In genomic region chr2:108316881-108317258, GRCh38 we compare ENCODE assay signal across 25 cellular contexts. TPM values are rescaled to one million over a fixed set of nuclear protein-coding genes. Genes with fewer than 3 reads are reported as not detected.
DNase-seq lines count a peak whose midpoint lies in the region; ATAC-seq and TF ChIP-seq lines count a peak whose summit lies in the region.
"Had no signal": no experiment of that assay in that cellular context is flagged by ENCODE, and none has a peak within 500 bp of the region (broad histone marks: within the 10 kb centered on the region; RNA-seq: fewer than 3 reads in every experiment).

No MANE protein-coding gene starts in this region.

- no peaks in the 10 kb centered on the region for H3K36me3 ChIP-seq in Panc1 (ENCODE audit: control insufficient read depth, insufficient read depth, low read length)
- H3K36me3 ChIP-seq: gastrocnemius medialis, lower lobe of right lung, suprapubic skin had no signal

- no peak for ATAC-seq in Panc1
- no peak for ATAC-seq in esophagus mucosa
- ATAC-seq in natural killer cell, result no peak
- ATAC-seq: activated T-cell treated with anti-CD3 and anti-CD28 coated beads, Interleukin-2, amount 50 U/mL, for 4 hours; gastrocnemius medialis had no signal

- peak overlapping the region; percentile 9 for H3K27ac Mint-ChIP-seq in mesothelial cell of epicardium
- H3K27ac Mint-ChIP-seq in T-helper 2 cell treated with Interferon-gamma antibody and Interleukin-4, amounts not matched to agents 5 μg/mL and 100 μg/mL, for 36 hours, result no peak overlapping the region
- no peak overlapping the region for H3K27ac Mint-ChIP-seq in natural killer cell
- H3K27ac Mint-ChIP-seq: activated CD4-positive, alpha-beta T cell treated with anti-CD3 and anti-CD28 coated beads, Interleukin-2, amount 10 ng/mL, durations not matched to agents 7 days and 5 days had no signal

- in situ Hi-C loops in Panc1 (cut with HindIII; ENCODE audit: low pct_unique_long_range_greater_than_20kb, low sequenced_read_pairs), result no loop called here

- H3K9me3 Mint-ChIP-seq in mesothelial cell of epicardium, result no peaks in the 10 kb centered on the region
- no peaks in the 10 kb centered on the region for H3K9me3 Mint-ChIP-seq in T-helper 2 cell treated with Interferon-gamma antibody and Interleukin-4, amounts not matched to agents 5 μg/mL and 100 μg/mL, for 36 hours
- no peaks in the 10 kb centered on the region for H3K9me3 Mint-ChIP-seq in natural killer cell
- H3K9me3 Mint-ChIP-seq: activated CD4-positive, alpha-beta T cell treated with anti-CD3 and anti-CD28 coated beads, Interleukin-2, amount 10 ng/mL, durations not matched to agents 7 days and 5 days; activated T-cell treated with anti-CD3 and anti-CD28 coated beads, Interleukin-2, amount 50 U/mL, for 4 hours; neural crest cell had no signal

- H3K9me3 ChIP-seq in Panc1 (ENCODE audit: control insufficient read depth, insufficient read depth, low read depth, low read length), result no peaks in the 10 kb centered on the region
- H3K9me3 ChIP-seq: gastrocnemius medialis, lower lobe of right lung, suprapubic skin had no signal

- TF ChIP-seq CTCF in Panc1 (IDR thresholded peaks at IDR 0.05) (no peak), mesothelial cell of epicardium (IDR thresholded peaks at IDR 0.05; ENCODE audit: unreplicated experiment) (no peak), natural killer cell (IDR thresholded peaks at IDR 0.05) (no peak)

- POLR2A ChIA-PET in Panc1 (lab: Charles Lee), result no interaction called here

- H3K27me3 Mint-ChIP-seq in mesothelial cell of epicardium (ENCODE audit: low read depth) (peaks cover 45% of the 10 kb centered on the region), natural killer cell (ENCODE audit: low read depth in 2 of 2) (no peaks in the 10 kb centered on the region)
- no peaks in the 10 kb centered on the region for H3K27me3 Mint-ChIP-seq in T-helper 2 cell treated with Interferon-gamma antibody and Interleukin-4, amounts not matched to agents 5 μg/mL and 100 μg/mL, for 36 hours (ENCODE audit: low read depth)
- H3K27me3 Mint-ChIP-seq: activated CD4-positive, alpha-beta T cell treated with anti-CD3 and anti-CD28 coated beads, Interleukin-2, amount 10 ng/mL, durations not matched to agents 7 days and 5 days had no signal

- H3K4me3 ChIP-seq in Panc1 (ENCODE audit: low read depth in 2 of 2, low read length in 2 of 2), result no peak overlapping the region
- H3K4me3 ChIP-seq: gastrocnemius medialis, lower lobe of right lung, PC-9, suprapubic skin had no signal

- CTCF ChIA-PET in Panc1 (lab: Charles Lee), result no interaction called here

- no TSS peak for BruUV-seq in Panc1 (replicated peaks; lab: Mats Ljungman, UMichigan)

- DNase-seq in Panc1 (ENCODE audit: low read depth, low spot score) (no peak), fibroblast of gingiva (ENCODE audit: low read depth) (peak; percentile 19), mesothelial cell of epicardium (ENCODE audit: low spot score in 2 of 2, unreplicated experiment in 2 of 2) (no peak), iPS-NIHi7 (ENCODE audit: extremely low spot score) (no peak), natural killer cell (no peak)
- DNase-seq in T-helper 2 cell treated with Interferon-gamma antibody and Interleukin-4, amounts not matched to agents 5 μg/mL and 100 μg/mL, for 36 hours (ENCODE audit: low spot score), result no peak
- DNase-seq: activated CD4-positive, alpha-beta T cell treated with anti-CD3 and anti-CD28 coated beads, Interleukin-2, amount 10 ng/mL, durations not matched to agents 7 days and 5 days; activated gamma-delta T cell treated with Interleukin-2 at 50 U/mL for 16 hours; activated T-cell treated with anti-CD3 and anti-CD28 coated beads, Interleukin-2, amount 50 U/mL, for 4 hours; gastrocnemius medialis; lower lobe of right lung; NCI-H1105; NCI-H2029; NCI-H526; NK-92 treated with Interleukin-12 subunit alpha and Interleukin-12 subunit beta, amount 100 ng/mL, for 24 hours; PC-9; SHP77 treated with DMSO at 0.1 percent for 48 hours; stimulated activated CD4-positive, alpha-beta T cell treated with anti-CD3 and anti-CD28 coated beads, Interleukin-12 subunit alpha, Interleukin-12 subunit beta, amount 100 ng/mL, for 4 hours; stimulated activated CD4-positive, alpha-beta T cell treated with anti-CD3 and anti-CD28 coated beads, Interleukin-4, amount 100 ng/mL, for 1 hour had no signal

- intact Hi-C loops in Panc1 (cut with micrococcal nuclease; ENCODE audit: unreplicated experiment), result no loop called here
- intact Hi-C loops in natural killer cell (cut with micrococcal nuclease), result no loop called here

- H3K4me1 Mint-ChIP-seq in mesothelial cell of epicardium (peaks cover 35% of the 10 kb centered on the region), natural killer cell (no peaks in the 10 kb centered on the region)
- no peaks in the 10 kb centered on the region for H3K4me1 Mint-ChIP-seq in T-helper 2 cell treated with Interferon-gamma antibody and Interleukin-4, amounts not matched to agents 5 μg/mL and 100 μg/mL, for 36 hours (ENCODE audit: low read depth)
- H3K4me1 Mint-ChIP-seq: activated CD4-positive, alpha-beta T cell treated with anti-CD3 and anti-CD28 coated beads, Interleukin-2, amount 10 ng/mL, durations not matched to agents 7 days and 5 days had no signal

- H3K27ac ChIP-seq in Panc1 (ENCODE audit: low read length), result peak overlapping the region; percentile 59; the same call in 1 of the 2 replicates
- H3K27ac ChIP-seq: C4-2B, gastrocnemius medialis, HL-60, lower lobe of right lung, PC-9, suprapubic skin had no signal

- H3K36me3 Mint-ChIP-seq in mesothelial cell of epicardium (no peaks in the 10 kb centered on the region), natural killer cell (no peaks in the 10 kb centered on the region)
- no peaks in the 10 kb centered on the region for H3K36me3 Mint-ChIP-seq in T-helper 2 cell treated with Interferon-gamma antibody and Interleukin-4, amounts not matched to agents 5 μg/mL and 100 μg/mL, for 36 hours (ENCODE audit: low read depth)

- H3K27me3 ChIP-seq in Panc1 (ENCODE audit: control insufficient read depth, insufficient read depth, low read length), result no peaks in the 10 kb centered on the region
- H3K27me3 ChIP-seq: gastrocnemius medialis, suprapubic skin had no signal

- no peaks in the 10 kb centered on the region for H3K4me1 ChIP-seq in Panc1 (ENCODE audit: control insufficient read depth, insufficient read depth, low read length)
- H3K4me1 ChIP-seq: gastrocnemius medialis, suprapubic skin had no signal

- peak overlapping the region; percentile 5 for H3K4me3 Mint-ChIP-seq in mesothelial cell of epicardium
- H3K4me3 Mint-ChIP-seq in T-helper 2 cell treated with Interferon-gamma antibody and Interleukin-4, amounts not matched to agents 5 μg/mL and 100 μg/mL, for 36 hours, result no peak overlapping the region
- H3K4me3 Mint-ChIP-seq in natural killer cell, result no peak overlapping the region
- H3K4me3 Mint-ChIP-seq: activated CD4-positive, alpha-beta T cell treated with anti-CD3 and anti-CD28 coated beads, Interleukin-2, amount 10 ng/mL, durations not matched to agents 7 days and 5 days; activated T-cell treated with anti-CD3 and anti-CD28 coated beads, Interleukin-2, amount 50 U/mL, for 4 hours; neural crest cell had no signal

RNA-seq across cellular contexts. Expression of gene SULT1C2, which starts 28.2 kb away (rescaled TPM):
- total RNA-seq in Panc1 (2021; ENCODE audit: unreplicated experiment), result 0.31 TPM
- polyA plus RNA-seq in Panc1 (2012; ENCODE audit: insufficient read length), result 0.33 TPM
- 0.05 to 0.13 TPM in 2 of 3 replicates, not detected in the other for total RNA-seq in mesothelial cell of epicardium
- not detected for total RNA-seq in esophagus mucosa
- total RNA-seq in natural killer cell, result not detected
- total RNA-seq: activated CD4-positive, alpha-beta T cell treated with anti-CD3 and anti-CD28 coated beads, Interleukin-2, amount 10 ng/mL, durations not matched to agents 7 days and 5 days; activated T-cell treated with anti-CD3 and anti-CD28 coated beads, Interleukin-2, amount 50 U/mL, for 4 hours; suprapubic skin had no signal
- polyA plus RNA-seq: keratinocyte had no signal
